In the genomic region with DNA sequence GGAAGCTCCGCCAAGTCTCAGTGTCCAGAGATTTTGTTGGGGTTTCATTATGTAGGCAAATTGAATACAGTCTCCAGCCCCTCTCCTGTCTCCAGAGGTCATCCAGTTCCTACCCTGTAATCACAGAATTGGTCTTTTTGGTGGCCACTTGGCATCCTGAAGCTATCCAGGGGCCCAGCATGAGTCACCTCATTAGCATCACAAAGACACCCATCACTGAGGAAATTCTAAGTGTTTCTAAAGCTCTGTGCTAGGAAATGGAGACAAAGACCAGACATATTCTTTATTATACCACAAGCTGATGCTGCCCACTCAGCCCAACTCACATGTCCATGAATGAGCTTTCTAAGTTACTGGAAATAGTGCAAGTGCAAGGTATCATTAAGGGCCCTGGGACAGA, we compare ENCODE assay signal across 1 cellular context.
A peak's percentile ranks its signal among the peaks of the same experiment; 100 is the strongest.
TF ChIP-seq lines count a peak whose summit lies in the region.

No MANE protein-coding gene starts in this region.

TF ChIP-seq in GM23338, 12 proteins besides CTCF, POLR2A, EP300 and RAD21:
- TF ChIP-seq, protein P1, sequence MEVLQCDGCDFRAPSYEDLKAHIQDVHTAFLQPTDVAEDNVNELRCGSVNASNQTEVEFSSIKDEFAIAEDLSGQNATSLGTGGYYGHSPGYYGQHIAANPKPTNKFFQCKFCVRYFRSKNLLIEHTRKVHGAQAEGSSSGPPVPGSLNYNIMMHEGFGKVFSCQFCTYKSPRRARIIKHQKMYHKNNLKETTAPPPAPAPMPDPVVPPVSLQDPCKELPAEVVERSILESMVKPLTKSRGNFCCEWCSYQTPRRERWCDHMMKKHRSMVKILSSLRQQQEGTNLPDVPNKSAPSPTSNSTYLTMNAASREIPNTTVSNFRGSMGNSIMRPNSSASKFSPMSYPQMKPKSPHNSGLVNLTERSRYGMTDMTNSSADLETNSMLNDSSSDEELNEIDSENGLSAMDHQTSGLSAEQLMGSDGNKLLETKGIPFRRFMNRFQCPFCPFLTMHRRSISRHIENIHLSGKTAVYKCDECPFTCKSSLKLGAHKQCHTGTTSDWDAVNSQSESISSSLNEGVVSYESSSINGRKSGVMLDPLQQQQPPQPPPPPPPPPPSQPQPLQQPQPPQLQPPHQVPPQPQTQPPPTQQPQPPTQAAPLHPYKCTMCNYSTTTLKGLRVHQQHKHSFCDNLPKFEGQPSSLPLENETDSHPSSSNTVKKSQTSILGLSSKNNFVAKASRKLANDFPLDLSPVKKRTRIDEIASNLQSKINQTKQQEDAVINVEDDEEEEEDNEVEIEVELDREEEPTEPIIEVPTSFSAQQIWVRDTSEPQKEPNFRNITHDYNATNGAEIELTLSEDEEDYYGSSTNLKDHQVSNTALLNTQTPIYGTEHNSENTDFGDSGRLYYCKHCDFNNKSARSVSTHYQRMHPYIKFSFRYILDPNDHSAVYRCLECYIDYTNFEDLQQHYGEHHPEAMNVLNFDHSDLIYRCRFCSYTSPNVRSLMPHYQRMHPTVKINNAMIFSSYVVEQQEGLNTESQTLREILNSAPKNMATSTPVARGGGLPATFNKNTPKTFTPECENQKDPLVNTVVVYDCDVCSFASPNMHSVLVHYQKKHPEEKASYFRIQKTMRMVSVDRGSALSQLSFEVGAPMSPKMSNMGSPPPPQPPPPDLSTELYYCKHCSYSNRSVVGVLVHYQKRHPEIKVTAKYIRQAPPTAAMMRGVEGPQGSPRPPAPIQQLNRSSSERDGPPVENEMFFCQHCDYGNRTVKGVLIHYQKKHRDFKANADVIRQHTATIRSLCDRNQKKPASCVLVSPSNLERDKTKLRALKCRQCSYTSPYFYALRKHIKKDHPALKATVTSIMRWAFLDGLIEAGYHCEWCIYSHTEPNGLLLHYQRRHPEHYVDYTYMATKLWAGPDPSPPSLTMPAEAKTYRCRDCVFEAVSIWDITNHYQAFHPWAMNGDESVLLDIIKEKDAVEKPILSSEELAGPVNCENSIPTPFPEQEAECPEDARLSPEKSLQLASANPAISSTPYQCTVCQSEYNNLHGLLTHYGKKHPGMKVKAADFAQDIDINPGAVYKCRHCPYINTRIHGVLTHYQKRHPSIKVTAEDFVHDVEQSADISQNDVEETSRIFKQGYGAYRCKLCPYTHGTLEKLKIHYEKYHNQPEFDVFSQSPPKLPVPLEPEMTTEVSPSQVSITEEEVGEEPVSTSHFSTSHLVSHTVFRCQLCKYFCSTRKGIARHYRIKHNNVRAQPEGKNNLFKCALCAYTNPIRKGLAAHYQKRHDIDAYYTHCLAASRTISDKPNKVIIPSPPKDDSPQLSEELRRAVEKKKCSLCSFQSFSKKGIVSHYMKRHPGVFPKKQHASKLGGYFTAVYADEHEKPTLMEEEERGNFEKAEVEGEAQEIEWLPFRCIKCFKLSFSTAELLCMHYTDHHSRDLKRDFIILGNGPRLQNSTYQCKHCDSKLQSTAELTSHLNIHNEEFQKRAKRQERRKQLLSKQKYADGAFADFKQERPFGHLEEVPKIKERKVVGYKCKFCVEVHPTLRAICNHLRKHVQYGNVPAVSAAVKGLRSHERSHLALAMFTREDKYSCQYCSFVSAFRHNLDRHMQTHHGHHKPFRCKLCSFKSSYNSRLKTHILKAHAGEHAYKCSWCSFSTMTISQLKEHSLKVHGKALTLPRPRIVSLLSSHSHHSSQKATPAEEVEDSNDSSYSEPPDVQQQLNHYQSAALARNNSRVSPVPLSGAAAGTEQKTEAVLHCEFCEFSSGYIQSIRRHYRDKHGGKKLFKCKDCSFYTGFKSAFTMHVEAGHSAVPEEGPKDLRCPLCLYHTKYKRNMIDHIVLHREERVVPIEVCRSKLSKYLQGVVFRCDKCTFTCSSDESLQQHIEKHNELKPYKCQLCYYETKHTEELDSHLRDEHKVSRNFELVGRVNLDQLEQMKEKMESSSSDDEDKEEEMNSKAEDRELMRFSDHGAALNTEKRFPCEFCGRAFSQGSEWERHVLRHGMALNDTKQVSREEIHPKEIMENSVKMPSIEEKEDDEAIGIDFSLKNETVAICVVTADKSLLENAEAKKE (CRISPR knock-in tag; IDR thresholded peaks at IDR 0.05): peak; percentile 59; the same call in 1 of the 2 replicates
- TF ChIP-seq ZNF114 (CRISPR knock-in tag; IDR thresholded peaks at IDR 0.05) (no peak), STAT1 (IDR thresholded peaks at IDR 0.05; ENCODE audit: unreplicated experiment) (no peak), NANOG (IDR thresholded peaks at IDR 0.05; ENCODE audit: borderline replicate concordance) (peak; percentile 57)
TF ChIP-seq in GM23338: peak in this region for 2.
